Comparison of ENCODE assay signal across 13 cellular contexts in the genomic region with DNA sequence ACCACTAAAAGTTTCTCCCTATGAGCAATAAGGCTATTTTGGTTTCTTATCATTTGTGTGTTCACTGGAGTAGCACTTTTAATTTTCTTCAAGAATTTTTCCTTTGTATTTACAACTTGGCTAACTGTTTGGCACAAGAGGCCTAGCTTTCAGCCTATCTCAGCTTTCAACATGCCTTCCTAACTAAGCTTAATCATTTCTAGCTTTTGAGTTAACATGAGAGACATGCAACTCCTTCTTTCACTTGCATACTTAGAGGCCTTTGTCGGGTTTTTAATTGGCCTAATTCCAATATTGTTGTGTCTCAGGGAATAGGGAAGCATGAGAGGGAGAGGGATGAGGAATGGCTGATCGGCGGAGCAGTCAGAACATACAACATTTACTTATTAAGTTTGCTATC.
"Had no signal": no experiment of that assay in that cellular context is flagged by ENCODE, and none has a peak within 500 bp of the region (broad histone marks: within the 10 kb centered on the region; RNA-seq: fewer than 3 reads in every experiment).

No MANE protein-coding gene starts in this region.

- H3K36me3 ChIP-seq: adrenal gland, esophagus muscularis mucosa, neural progenitor cell, ovary had no signal

- H3K4me1 ChIP-seq: adrenal gland, esophagus muscularis mucosa, neural progenitor cell had no signal

- H3K27ac ChIP-seq: neural progenitor cell, ovary, testis had no signal

- H3K9me3 ChIP-seq: adrenal gland, esophagus muscularis mucosa, ovary, testis had no signal

- H3K4me2 ChIP-seq: neural progenitor cell had no signal

- H3K9ac ChIP-seq: neural progenitor cell had no signal

- H3K4me3 ChIP-seq: adrenal gland, esophagus muscularis mucosa, neural progenitor cell, ovary, testis had no signal

- H3K27me3 ChIP-seq: adrenal gland, esophagus muscularis mucosa, neural progenitor cell, ovary, testis had no signal

- ATAC-seq: stimulated activated naive CD8-positive, alpha-beta T cell treated with anti-CD3 and anti-CD28 coated beads, Interleukin-15, amount 100 ng/mL, for 72 hours; T-helper 17 cell; WTC11 had no signal

- H2AFZ ChIP-seq: neural progenitor cell had no signal

- DNase-seq: activated CD4-positive, alpha-beta T cell treated with anti-CD3 and anti-CD28 coated beads, Interleukin-2, amount 10 ng/mL, durations not matched to agents 24 days and 14 days; activated naive CD4-positive, alpha-beta T cell treated with anti-CD3 and anti-CD28 coated beads, Interleukin-2, amount 10 ng/mL, durations not matched to agents 7 days and 5 days; activated T-cell treated with anti-CD3 and anti-CD28 coated beads for 4 hours; adrenal gland; hypothalamus; ovary; stimulated activated CD4-positive, alpha-beta T cell treated with anti-CD3 and anti-CD28 coated beads, Interleukin-4, amount 100 ng/mL, for 4 hours; stimulated activated naive CD8-positive, alpha-beta T cell treated with anti-CD3 and anti-CD28 coated beads, Interleukin-15, amount 100 ng/mL, for 72 hours; T-helper 17 cell; testis had no signal
